8 cellular contexts compared by ENCODE assay signal in genomic region chr16:85750021-85750826, GRCh38. TPM values are rescaled to one million over a fixed set of nuclear protein-coding genes. Genes with fewer than 3 reads are reported as not detected.
DNase-seq lines count a peak whose midpoint lies in the region; ATAC-seq and TF ChIP-seq lines count a peak whose summit lies in the region.

No MANE protein-coding gene starts in this region.

- no peaks in the 10 kb centered on the region for H3K9me3 Mint-ChIP-seq in memory B cell

- TF ChIP-seq CTCF in colonic mucosa (IDR thresholded peaks at IDR 0.05) = no peak

- DNase-seq in Right ventricle myocardium superior (peak; percentile 59), cardiac septum (ENCODE audit: low spot score) (no peak), NOMO-1 treated with DMSO at 0.1 percent for 48 hours (lab: John Stamatoyannopoulos, UW; ENCODE audit: unreplicated experiment) (peak; percentile 82), colonic mucosa (peak; percentile 39), memory B cell (ENCODE audit: low spot score in 2 of 2) (peak in 1 of 2 donors; percentile 47), NCI-H2029 treated with DMSO at 0.1 percent for 48 hours (lab: John Stamatoyannopoulos, UW) (no peak)

- H3K27me3 Mint-ChIP-seq in memory B cell = no peaks in the 10 kb centered on the region

- H3K4me3 Mint-ChIP-seq in memory B cell = peak overlapping the region; percentile 91

- H3K4me1 ChIP-seq in colonic mucosa (peaks cover 5% of the 10 kb centered on the region), urinary bladder (ENCODE audit: insufficient read depth) (no peaks in the 10 kb centered on the region)

- H3K36me3 ChIP-seq in colonic mucosa (no peaks in the 10 kb centered on the region), urinary bladder (ENCODE audit: insufficient read depth) (no peaks in the 10 kb centered on the region)

- H3K27me3 ChIP-seq in colonic mucosa = peaks cover 30% of the 10 kb centered on the region

- 1% methylated on average over 56 of the region's 56 CpGs for whole genome bisulfite sequencing in urinary bladder

- ATAC-seq in Right ventricle myocardium superior (ENCODE audit: poor library complexity) (peak; percentile 28), memory B cell (ENCODE audit: low read depth) (peak; percentile 58), HG02571 (IDR thresholded peaks at IDR 0.05; ENCODE audit: unreplicated experiment) (no peak)

- H3K4me3 ChIP-seq in colonic mucosa (peak overlapping the region; percentile 46), urinary bladder (ENCODE audit: low read depth, low read length) (peak overlapping the region; percentile 73)

- intact Hi-C loops in Right ventricle myocardium superior (cut with DNase I) (no loop called here), cardiac septum (cut with DNase I) (no loop called here), colonic mucosa (cut with DNase I) (no loop called here)

- no peak overlapping the region for H3K27ac ChIP-seq in colonic mucosa
- H3K27ac ChIP-seq in urinary bladder (ENCODE audit: low read depth) = peak overlapping the region; percentile 69

- H3K9me3 ChIP-seq in colonic mucosa = no peaks in the 10 kb centered on the region

- H3K9ac ChIP-seq in colonic mucosa (ENCODE audit: low read depth in 2 of 2, low read length in 2 of 2) = peak overlapping the region; percentile 34 to 43

- H3K4me1 Mint-ChIP-seq in memory B cell = peaks cover 47% of the 10 kb centered on the region

- no peaks in the 10 kb centered on the region for H3K36me3 Mint-ChIP-seq in memory B cell

- H3K27ac Mint-ChIP-seq in memory B cell = peak overlapping the region; percentile 65

RNA-seq across cellular contexts. Expression of gene C16orf74, which starts 0.7 kb away (rescaled TPM):
- total RNA-seq in Right ventricle myocardium superior = 2.3 TPM
- 0.51 TPM for total RNA-seq in cardiac septum
- under 1 TPM; 0.37 to 0.96 TPM for total RNA-seq in colonic mucosa
- 6.6 TPM for total RNA-seq in urinary bladder
- polyA plus RNA-seq in urinary bladder = 10.7 TPM

RNA-seq across cellular contexts. Expression of gene EMC8, which starts 49.1 kb away (rescaled TPM):
- total RNA-seq in Right ventricle myocardium superior (21.8 TPM), cardiac septum (20.3 TPM), colonic mucosa (10 to 100 TPM; 30.6 to 49.8 TPM), urinary bladder (15.0 TPM)
- polyA plus RNA-seq in urinary bladder = 19.0 TPM

RNA-seq across cellular contexts. Expression of gene COX4I1, which starts 49.3 kb away (rescaled TPM):
- total RNA-seq in Right ventricle myocardium superior (2,159 TPM), cardiac septum (1,440 TPM), colonic mucosa (1,000 to 10,000 TPM; 1,080 to 1,242 TPM), urinary bladder (200 TPM)
- 764 TPM for polyA plus RNA-seq in urinary bladder

Comparison
In these comparisons a context has a peak if more than half of its experiments do, and no peak if none do; other contexts are left out.
1. DNase-seq: peak in Right ventricle myocardium superior (single experiment), NOMO-1 treated with DMSO at 0.1 percent for 48 hours (single experiment) and colonic mucosa (single experiment); none in cardiac septum (single experiment) and NCI-H2029 treated with DMSO at 0.1 percent for 48 hours (single experiment).